ENCODE assay signal across 8 cellular contexts in genomic region chr16:67399218-67399733, GRCh38. TPM values are rescaled to one million over a fixed set of nuclear protein-coding genes. Genes with fewer than 3 reads are reported as not detected.
DNase-seq lines count a peak whose midpoint lies in the region; ATAC-seq and TF ChIP-seq lines count a peak whose summit lies in the region.

No MANE protein-coding gene starts in this region.

- no peak overlapping the region for H3K27ac Mint-ChIP-seq in activated T-helper 2 cell treated with anti-CD3 and anti-CD28 coated beads, Interferon-gamma antibody, Interleukin-2, Interleukin-4, amounts not matched to agents 10 μg/mL and 5 μg/mL and 100 μg/mL, durations not matched to agents 14 hours and 24 hours and 36 hours

- peak; percentile 25; the same call in 1 of the 2 replicates for TF ChIP-seq RAD21 in Ishikawa (IDR thresholded peaks at IDR 0.05; ENCODE audit: low read depth)

- H3K36me3 Mint-ChIP-seq in activated T-helper 2 cell treated with anti-CD3 and anti-CD28 coated beads, Interferon-gamma antibody, Interleukin-2, Interleukin-4, amounts not matched to agents 10 μg/mL and 5 μg/mL and 100 μg/mL, durations not matched to agents 14 hours and 24 hours and 36 hours (ENCODE audit: low read depth): no peaks in the 10 kb centered on the region

- H3K36me3 ChIP-seq in heart left ventricle: no peaks in the 10 kb centered on the region

- ATAC-seq in heart left ventricle (peak in 3 of 4 donors; percentile 40 to 46 (median 45)), sciatic nerve (peak; percentile 68), GM21619 (IDR thresholded peaks at IDR 0.05; ENCODE audit: unreplicated experiment) (no peak), HG03457 (IDR thresholded peaks at IDR 0.05; ENCODE audit: unreplicated experiment) (no peak)

- H3K27me3 Mint-ChIP-seq in activated T-helper 2 cell treated with anti-CD3 and anti-CD28 coated beads, Interferon-gamma antibody, Interleukin-2, Interleukin-4, amounts not matched to agents 10 μg/mL and 5 μg/mL and 100 μg/mL, durations not matched to agents 14 hours and 24 hours and 36 hours (ENCODE audit: low read depth): peaks cover 21% of the 10 kb centered on the region

- H3K4me3 ChIP-seq in AG09309 (ENCODE audit: control insufficient read depth, low read depth, low read length) (no peak overlapping the region), heart left ventricle (peak overlapping the region in 7 of 12 donors; percentile 8 to 40 (median 27))

- TF ChIP-seq POLR2A in heart left ventricle (IDR thresholded peaks at IDR 0.05): no peak

- TF ChIP-seq EP300 in Ishikawa (IDR thresholded peaks at IDR 0.05; ENCODE audit: borderline replicate concordance): no peak

- intact Hi-C loops in activated T-helper 2 cell treated with anti-CD3 and anti-CD28 coated beads, Interferon-gamma antibody, Interleukin-2, Interleukin-4, amounts not matched to agents 10 μg/mL and 5 μg/mL and 100 μg/mL, durations not matched to agents 14 hours and 24 hours and 36 hours (cut with micrococcal nuclease): loop anchor here (1.0 to 5.0 kb wide), 2 partner anchors 120 to 137 kb away; partner anchors contain the start of gene PLEKHG4
- intact Hi-C loops in heart left ventricle (cut with DNase I) (loop anchor here in 8 of 10 donors (5.0 to 10.0 kb wide), 5 partner anchors 54 to 137 kb away; partner anchors contain the start of gene PLEKHG4 (in 1 of the 8)), sciatic nerve (cut with DNase I) (no loop called here)

- no peaks in the 10 kb centered on the region for H3K9me3 ChIP-seq in heart left ventricle

- WGBS in heart left ventricle, 4 donors: 16 to 29% (median 23%) methylated on average over 24 to 42 of the region's 42 CpGs

- DNase-seq in AG09309 (ENCODE audit: low read depth) (no peak), heart left ventricle (peak in 3 of 5 donors; percentile 45 to 82 (median 65)), sciatic nerve (ENCODE audit: low spot score) (no peak), mesenteric fat pad (ENCODE audit: low spot score) (no peak)
- DNase-seq in activated T-helper 2 cell treated with anti-CD3 and anti-CD28 coated beads, Interferon-gamma antibody, Interleukin-2, Interleukin-4, amounts not matched to agents 10 μg/mL and 5 μg/mL and 100 μg/mL, durations not matched to agents 14 hours and 24 hours and 36 hours (ENCODE audit: low spot score): peak; percentile 36

- peak overlapping the region in 2 of 12 donors; percentile 64 to 78 for H3K27ac ChIP-seq in heart left ventricle

- H3K4me1 ChIP-seq in heart left ventricle: peaks cover 5 to 56% (median 32%) of the 10 kb centered on the region in 12 donors

- peaks cover 0 to 13% (median 0%) of the 10 kb centered on the region in 9 donors for H3K27me3 ChIP-seq in heart left ventricle

- TF ChIP-seq CTCF in AG09309 (IDR thresholded peaks at IDR 0.05; ENCODE audit: control insufficient read depth, insufficient read depth, low read depth, low read length, missing control alignments) (peak; percentile 43), heart left ventricle (IDR thresholded peaks at IDR 0.05) (peak; percentile 65 to 86 (median 74))

- no peaks in the 10 kb centered on the region for H3K9me3 Mint-ChIP-seq in activated T-helper 2 cell treated with anti-CD3 and anti-CD28 coated beads, Interferon-gamma antibody, Interleukin-2, Interleukin-4, amounts not matched to agents 10 μg/mL and 5 μg/mL and 100 μg/mL, durations not matched to agents 14 hours and 24 hours and 36 hours

- H3K4me3 Mint-ChIP-seq in activated T-helper 2 cell treated with anti-CD3 and anti-CD28 coated beads, Interferon-gamma antibody, Interleukin-2, Interleukin-4, amounts not matched to agents 10 μg/mL and 5 μg/mL and 100 μg/mL, durations not matched to agents 14 hours and 24 hours and 36 hours (ENCODE audit: low read depth): no peak overlapping the region

- peaks cover under 1% of the 10 kb centered on the region for H3K4me1 Mint-ChIP-seq in activated T-helper 2 cell treated with anti-CD3 and anti-CD28 coated beads, Interferon-gamma antibody, Interleukin-2, Interleukin-4, amounts not matched to agents 10 μg/mL and 5 μg/mL and 100 μg/mL, durations not matched to agents 14 hours and 24 hours and 36 hours (ENCODE audit: low read depth)

TF ChIP-seq in Ishikawa, 13 proteins besides CTCF, POLR2A, EP300 and RAD21:
- TF ChIP-seq EGR1 (IDR thresholded peaks at IDR 0.05): no peak
- TF ChIP-seq, protein P1, sequence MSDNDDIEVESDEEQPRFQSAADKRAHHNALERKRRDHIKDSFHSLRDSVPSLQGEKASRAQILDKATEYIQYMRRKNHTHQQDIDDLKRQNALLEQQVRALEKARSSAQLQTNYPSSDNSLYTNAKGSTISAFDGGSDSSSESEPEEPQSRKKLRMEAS (IDR thresholded peaks at IDR 0.05): no peak
- TF ChIP-seq CEBPB (IDR thresholded peaks at IDR 0.05): no peak
- TF ChIP-seq CREB1 (IDR thresholded peaks at IDR 0.05; ENCODE audit: low read depth): no peak
- no peak for TF ChIP-seq FOXM1 (IDR thresholded peaks at IDR 0.05; ENCODE audit: borderline replicate concordance, low read depth)
- TF ChIP-seq YY1 (IDR thresholded peaks at IDR 0.05; ENCODE audit: low read depth): no peak
- TF ChIP-seq TCF12 (IDR thresholded peaks at IDR 0.05; ENCODE audit: low read depth): no peak
- TF ChIP-seq NFIC (IDR thresholded peaks at IDR 0.05): no peak
- no peak for TF ChIP-seq TEAD4 (IDR thresholded peaks at IDR 0.05)
- no peak for TF ChIP-seq ZBTB7A (IDR thresholded peaks at IDR 0.05; ENCODE audit: low read depth)
- TF ChIP-seq REST (IDR thresholded peaks at IDR 0.05; ENCODE audit: low read depth): no peak
- no peak for TF ChIP-seq TAF1 (IDR thresholded peaks at IDR 0.05; ENCODE audit: low read depth)
- TF ChIP-seq, protein P2, sequence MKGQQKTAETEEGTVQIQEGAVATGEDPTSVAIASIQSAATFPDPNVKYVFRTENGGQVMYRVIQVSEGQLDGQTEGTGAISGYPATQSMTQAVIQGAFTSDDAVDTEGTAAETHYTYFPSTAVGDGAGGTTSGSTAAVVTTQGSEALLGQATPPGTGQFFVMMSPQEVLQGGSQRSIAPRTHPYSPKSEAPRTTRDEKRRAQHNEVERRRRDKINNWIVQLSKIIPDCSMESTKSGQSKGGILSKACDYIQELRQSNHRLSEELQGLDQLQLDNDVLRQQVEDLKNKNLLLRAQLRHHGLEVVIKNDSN (IDR thresholded peaks at IDR 0.05): no peak
TF ChIP-seq in Ishikawa: peak in this region for 0.

RNA-seq across cellular contexts. Expression of gene TPPP3, which starts 6.0 kb away (rescaled TPM):
- not detected in 2 replicates for total RNA-seq in activated T-helper 2 cell treated with anti-CD3 and anti-CD28 coated beads, Interferon-gamma antibody, Interleukin-2, Interleukin-4, amounts not matched to agents 10 μg/mL and 5 μg/mL and 100 μg/mL, durations not matched to agents 14 hours and 24 hours and 36 hours
- total RNA-seq in heart left ventricle: 10 to 100 TPM in 5 of 9 donors, 1 to 10 TPM in 4; 7.0 to 17.0 (median 10.2) TPM
- 10 to 100 TPM; 13.4 to 20.1 TPM for polyA plus RNA-seq in heart left ventricle
- 12.5 TPM for total RNA-seq in sciatic nerve
- 4.8 TPM for total RNA-seq in mesenteric fat pad

RNA-seq across cellular contexts. Expression of gene ZDHHC1, which starts 17.0 kb away (rescaled TPM):
- 1.4 and 1.5 TPM in 2 replicates for total RNA-seq in activated T-helper 2 cell treated with anti-CD3 and anti-CD28 coated beads, Interferon-gamma antibody, Interleukin-2, Interleukin-4, amounts not matched to agents 10 μg/mL and 5 μg/mL and 100 μg/mL, durations not matched to agents 14 hours and 24 hours and 36 hours
- total RNA-seq in heart left ventricle (10 to 100 TPM in 1 of 9 donors, 1 to 10 TPM in 8; 3.5 to 11.6 (median 5.4) TPM), sciatic nerve (16.3 TPM), mesenteric fat pad (9.5 TPM)
- polyA plus RNA-seq in heart left ventricle: 1 to 10 TPM; 2.7 to 5.1 TPM

RNA-seq across cellular contexts. Expression of gene HSD11B2, which starts 31.6 kb away (rescaled TPM):
- 1.7 and 2.8 TPM in 2 replicates for total RNA-seq in activated T-helper 2 cell treated with anti-CD3 and anti-CD28 coated beads, Interferon-gamma antibody, Interleukin-2, Interleukin-4, amounts not matched to agents 10 μg/mL and 5 μg/mL and 100 μg/mL, durations not matched to agents 14 hours and 24 hours and 36 hours
- total RNA-seq in heart left ventricle (under 1 TPM in 8 of 9 donors, not detected in 1; 0.32 to 1.00 (median 0.59) TPM), sciatic nerve (0.53 TPM), mesenteric fat pad (0.71 TPM)
- polyA plus RNA-seq in heart left ventricle: under 1 TPM; 0.15 to 0.26 TPM

Comparison
In these comparisons a context has a peak if more than half of its experiments do, and no peak if none do; other contexts are left out.
1. DNase-seq: peak in activated T-helper 2 cell treated with anti-CD3 and anti-CD28 coated beads, Interferon-gamma antibody, Interleukin-2, Interleukin-4, amounts not matched to agents 10 μg/mL and 5 μg/mL and 100 μg/mL, durations not matched to agents 14 hours and 24 hours and 36 hours (single experiment) and heart left ventricle (3 of 5); none in AG09309 (single experiment), sciatic nerve (single experiment) and mesenteric fat pad (single experiment).
2. ATAC-seq: peak in heart left ventricle (3 of 4) and sciatic nerve (single experiment); none in GM21619 (single experiment) and HG03457 (single experiment).